Comparison of ENCODE assay signal across 34 cellular contexts in the genomic region with DNA sequence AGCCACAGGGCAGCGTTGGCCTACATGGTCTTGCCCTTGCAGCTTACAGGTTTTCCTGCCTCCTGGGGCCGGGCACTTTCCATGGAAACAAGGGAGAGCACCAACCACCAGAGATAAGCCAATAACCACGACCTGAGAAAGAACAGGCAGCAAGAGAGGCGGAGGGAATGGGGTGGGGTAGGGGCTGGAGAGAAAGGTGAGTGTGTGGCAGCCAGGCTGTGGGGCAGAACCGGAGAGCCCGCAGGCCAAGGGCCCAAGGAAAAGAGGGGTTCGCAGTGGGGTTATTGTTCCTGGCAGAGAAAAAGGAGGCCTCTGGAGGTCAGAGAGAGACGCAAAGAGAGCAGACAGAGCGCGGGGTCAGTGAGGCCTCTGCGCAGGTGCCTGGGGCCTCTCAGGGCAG. TPM values are rescaled to one million over a fixed set of nuclear protein-coding genes. Genes with fewer than 3 reads are reported as not detected.
"Had no signal": no experiment of that assay in that cellular context is flagged by ENCODE, and none has a peak within 500 bp of the region (broad histone marks: within the 10 kb centered on the region; RNA-seq: fewer than 3 reads in every experiment).

No MANE protein-coding gene starts in this region.

- H3K4me1 Mint-ChIP-seq: immature natural killer cell; natural killer cell; stimulated activated effector memory CD8-positive, alpha-beta T cell treated with anti-CD3 and anti-CD28 coated beads, Interleukin-12 subunit alpha, Interleukin-12 subunit beta, amount 100 ng/mL, for 72 hours had no signal

- H3K27me3 ChIP-seq: right atrium auricular region, testis had no signal

- H3K36me3 ChIP-seq: esophagus squamous epithelium, left ventricle myocardium inferior, lower lobe of right lung, prostate gland, right atrium auricular region, stomach, tibial artery had no signal

- H3K79me2 ChIP-seq: parathyroid adenoma had no signal

- H3K27me3 Mint-ChIP-seq: type B pancreatic cell had no signal

- DNase-seq: cerebellar nuclear complex; effector memory CD4-positive, alpha-beta T cell; erythroblast; esophagus squamous epithelium; foreskin melanocyte; hypothalamus; immature natural killer cell; islet precursor cell; kidney glomerular epithelial cell; left colon; left ventricle myocardium inferior; lower lobe of right lung; natural killer cell; stimulated activated CD4-positive, alpha-beta T cell treated with anti-CD3 and anti-CD28 coated beads, Interleukin-2, amount 100 ng/mL, for 24 hours; stimulated activated CD4-positive, alpha-beta T cell treated with anti-CD3 and anti-CD28 coated beads, Interleukin-4, amount 100 ng/mL, for 24 hours; stimulated activated naive CD4-positive, alpha-beta T cell treated with Interleukin-2 at 50 U/mL for 16 hours; stomach; testis; tibial artery had no signal

- H3K9me3 Mint-ChIP-seq: dendritic cell treated with granulocyte-macrophage colony-stimulating factor and Interleukin-4, amounts not matched to agents 40 ng/mL and 50 ng/mL, for 4 days; immature natural killer cell; natural killer cell; stimulated activated effector memory CD8-positive, alpha-beta T cell treated with anti-CD3 and anti-CD28 coated beads, Interleukin-12 subunit alpha, Interleukin-12 subunit beta, amount 100 ng/mL, for 72 hours; type B pancreatic cell had no signal

- H3K27ac Mint-ChIP-seq: dendritic cell treated with granulocyte-macrophage colony-stimulating factor and Interleukin-4, amounts not matched to agents 40 ng/mL and 50 ng/mL, for 4 days; immature natural killer cell; natural killer cell; stimulated activated effector memory CD8-positive, alpha-beta T cell treated with anti-CD3 and anti-CD28 coated beads, Interleukin-12 subunit alpha, Interleukin-12 subunit beta, amount 100 ng/mL, for 72 hours; type B pancreatic cell had no signal

- H3K4me3 Mint-ChIP-seq: dendritic cell treated with granulocyte-macrophage colony-stimulating factor and Interleukin-4, amounts not matched to agents 40 ng/mL and 50 ng/mL, for 4 days; immature natural killer cell; natural killer cell; stimulated activated effector memory CD8-positive, alpha-beta T cell treated with anti-CD3 and anti-CD28 coated beads, Interleukin-12 subunit alpha, Interleukin-12 subunit beta, amount 100 ng/mL, for 72 hours; type B pancreatic cell had no signal

- H3K9me3 ChIP-seq: esophagus squamous epithelium, left ventricle myocardium inferior, lower lobe of right lung, prostate gland, right atrium auricular region, stomach, testis, tibial artery had no signal

- H3K27ac ChIP-seq: esophagus squamous epithelium, left ventricle myocardium inferior, lower lobe of right lung, parathyroid adenoma, prostate gland, right atrium auricular region, stomach, testis, tibial artery had no signal

- H3K4me1 ChIP-seq: left ventricle myocardium inferior, lower lobe of right lung, parathyroid adenoma, prostate gland, right atrium auricular region, stomach, testis, tibial artery had no signal

- ATAC-seq: left colon, natural killer cell, sciatic nerve had no signal

- H2AFZ ChIP-seq: parathyroid adenoma had no signal

- H3K9ac ChIP-seq: parathyroid adenoma had no signal

- FAIRE-seq: colon, endometrium had no signal

- H3K4me3 ChIP-seq: esophagus squamous epithelium, left ventricle myocardium inferior, lower lobe of right lung, prostate gland, right atrium auricular region, stomach, testis, tibial artery had no signal

- H3K36me3 Mint-ChIP-seq: immature natural killer cell; natural killer cell; stimulated activated effector memory CD8-positive, alpha-beta T cell treated with anti-CD3 and anti-CD28 coated beads, Interleukin-12 subunit alpha, Interleukin-12 subunit beta, amount 100 ng/mL, for 72 hours; type B pancreatic cell had no signal

RNA-seq across cellular contexts. Expression of a gene that starts 33.2 kb away (rescaled TPM):
- total RNA-seq: left ventricle myocardium inferior, mesenteric fat pad, mononuclear cell, osteoblast, right atrium auricular region, sciatic nerve, stomach, subcutaneous adipose tissue, urinary bladder had no signal
- polyA plus RNA-seq: immature natural killer cell, neural cell, stomach, urinary bladder had no signal

RNA-seq across cellular contexts. Expression of a gene that starts 46.6 kb away (rescaled TPM):
- total RNA-seq: mononuclear cell, natural killer cell had no signal
- polyA plus RNA-seq: immature natural killer cell, neural cell had no signal
